In the genomic region with DNA sequence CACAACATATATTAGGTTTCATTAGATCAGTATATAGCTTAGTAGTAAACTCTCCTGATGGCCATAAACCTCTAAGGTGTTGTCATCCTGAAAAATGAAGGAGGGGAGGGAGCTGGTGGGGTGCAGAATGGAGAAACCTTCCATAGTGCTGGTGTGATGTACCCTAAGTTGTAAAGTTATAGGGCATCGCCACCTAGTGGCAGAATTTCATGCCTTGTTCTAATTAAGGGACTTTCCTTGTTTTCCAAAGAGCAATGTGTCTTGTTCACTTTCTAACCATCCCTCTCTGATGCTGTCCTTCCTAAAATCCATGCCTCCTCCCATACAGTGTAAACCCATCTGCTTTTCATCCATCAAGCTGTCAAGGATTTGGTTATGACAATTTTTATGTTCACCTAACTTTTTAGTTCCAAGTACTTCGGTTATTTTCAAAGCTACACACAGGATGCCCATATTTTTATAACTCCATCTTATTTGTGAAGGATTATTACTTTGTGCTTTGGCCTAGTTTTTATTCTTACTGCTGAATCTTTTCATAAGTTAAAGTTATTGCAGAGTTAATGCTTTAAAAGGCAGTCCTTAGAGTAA, we compare ENCODE assay signal across 8 cellular contexts. TPM values are rescaled to one million over a fixed set of nuclear protein-coding genes. Genes with fewer than 3 reads are reported as not detected.
DNase-seq lines count a peak whose midpoint lies in the region; ATAC-seq and TF ChIP-seq lines count a peak whose summit lies in the region.

No MANE protein-coding gene starts in this region.

- peaks cover 10% of the 10 kb centered on the region; the same call in 1 of the 2 replicates for H3K4me1 ChIP-seq in GM23248 (ENCODE audit: insufficient read depth)
- peaks cover under 1 to 18% (median 15%) of the 10 kb centered on the region in 4 donors for H3K4me1 ChIP-seq in esophagus muscularis mucosa

- no peak overlapping the region for H3K9ac ChIP-seq in GM23248

- no peak overlapping the region for H3K4me2 ChIP-seq in GM23248 (ENCODE audit: unreplicated experiment)

- in situ Hi-C loops in GM23248 (cut with MboI): no loop called here

- peaks cover 90% of the 10 kb centered on the region for H3K79me2 ChIP-seq in GM23248 (ENCODE audit: insufficient read depth)

- CTCF ChIA-PET in activated CD8-positive, alpha-beta memory T cell treated with anti-CD3 and anti-CD28 coated beads, Interleukin-2, amount 10 ng/mL, durations not matched to agents 7 days and 5 days (lab: Charles Lee): interaction anchor here (0.6 to 1.4 kb wide), 4 partner anchors 13 to 486 kb away, joined by 3 to 5 read pairs (median 4); no protein-coding TSS in a partner anchor

- peaks cover 16% of the 10 kb centered on the region for H3K4me1 Mint-ChIP-seq in activated CD8-positive, alpha-beta memory T cell treated with anti-CD3 and anti-CD28 coated beads, Interleukin-2, amount 10 ng/mL, durations not matched to agents 7 days and 5 days

- H3K27me3 ChIP-seq in GM23248 (replicated peaks; ENCODE audit: insufficient read depth) (no peaks in the 10 kb centered on the region), esophagus muscularis mucosa (no peaks in the 10 kb centered on the region)

- H4K20me1 ChIP-seq in GM23248 (ENCODE audit: insufficient read depth): no peaks in the 10 kb centered on the region

- no peak for TF ChIP-seq POLR2A in esophagus muscularis mucosa (IDR thresholded peaks at IDR 0.05; ENCODE audit: low read depth)

- 0 out of 2 replicates have a peak, but pooled peaks cover 4% of the 10 kb centered on the region for H3F3A ChIP-seq in GM23248 (ENCODE audit: insufficient read depth)

- H2AFZ ChIP-seq in GM23248: no peak overlapping the region

- intact Hi-C loops in esophagus muscularis mucosa (cut with DNase I): no loop called here

- no peaks in the 10 kb centered on the region for H3K27me3 Mint-ChIP-seq in activated CD8-positive, alpha-beta memory T cell treated with anti-CD3 and anti-CD28 coated beads, Interleukin-2, amount 10 ng/mL, durations not matched to agents 7 days and 5 days

- peaks cover 15% of the 10 kb centered on the region for H3K36me3 Mint-ChIP-seq in activated CD8-positive, alpha-beta memory T cell treated with anti-CD3 and anti-CD28 coated beads, Interleukin-2, amount 10 ng/mL, durations not matched to agents 7 days and 5 days

- peak; percentile 40 for ATAC-seq in activated CD8-positive, alpha-beta memory T cell treated with anti-CD3 and anti-CD28 coated beads, Interleukin-2, amount 10 ng/mL, durations not matched to agents 7 days and 5 days
- ATAC-seq in omental fat pad (ENCODE audit: low FRiP score): peak; percentile 72

- H3K27ac ChIP-seq in GM23248 (no peak overlapping the region), esophagus muscularis mucosa (replicated peaks in 1 of 4) (no peak overlapping the region)

- H3K4me3 Mint-ChIP-seq in activated CD8-positive, alpha-beta memory T cell treated with anti-CD3 and anti-CD28 coated beads, Interleukin-2, amount 10 ng/mL, durations not matched to agents 7 days and 5 days: no peak overlapping the region

- TF ChIP-seq CTCF in esophagus muscularis mucosa (IDR thresholded peaks at IDR 0.05) (peak; percentile 45 to 75 (median 57)), omental fat pad (IDR thresholded peaks at IDR 0.05) (no peak)

- TF ChIP-seq EP300 in esophagus muscularis mucosa (IDR thresholded peaks at IDR 0.05): no peak

- DNase-seq in DMS114 treated with DMSO at 0.1 percent for 48 hours (lab: John Stamatoyannopoulos, UW; ENCODE audit: unreplicated experiment) (peak; percentile 21), GM23248 (peak; percentile 48), NCI-H510A (lab: John Stamatoyannopoulos, UW) (peak; percentile 7), esophagus muscularis mucosa (ENCODE audit: extremely low spot score) (no peak), omental fat pad (ENCODE audit: low spot score) (peak; percentile 68), NCI-H1048 (lab: John Stamatoyannopoulos, UW) (no peak), cortex of kidney (lab: John Stamatoyannopoulos, UW) (no peak)
- DNase-seq in activated CD8-positive, alpha-beta memory T cell treated with anti-CD3 and anti-CD28 coated beads, Interleukin-2, amount 10 ng/mL, durations not matched to agents 7 days and 5 days: peak; percentile 62

- WGBS in GM23248 (ENCODE audit: low coverage in 1 of 2, low lambda C conversion rate in 2 of 2, missing lambda C conversion rate in 2 of 2), 2 experiments: 47 to 50% methylated on average over 2 of the region's 2 CpGs
- 46% methylated on average over 2 of the region's 2 CpGs for WGBS in esophagus muscularis mucosa

- H3K9me3 Mint-ChIP-seq in activated CD8-positive, alpha-beta memory T cell treated with anti-CD3 and anti-CD28 coated beads, Interleukin-2, amount 10 ng/mL, durations not matched to agents 7 days and 5 days (ENCODE audit: low read depth): no peaks in the 10 kb centered on the region

- no peak overlapping the region for H3K27ac Mint-ChIP-seq in activated CD8-positive, alpha-beta memory T cell treated with anti-CD3 and anti-CD28 coated beads, Interleukin-2, amount 10 ng/mL, durations not matched to agents 7 days and 5 days

- no peaks in the 10 kb centered on the region for H3K9me2 ChIP-seq in GM23248 (ENCODE audit: insufficient read depth)

- H3K4me3 ChIP-seq in GM23248 (no peak overlapping the region), esophagus muscularis mucosa (no peak overlapping the region)

- H3K36me3 ChIP-seq in GM23248 (ENCODE audit: low read depth) (no peaks in the 10 kb centered on the region), esophagus muscularis mucosa (peaks cover 0 to 4% (median 0%) of the 10 kb centered on the region in 4 donors)

- H3K9me3 ChIP-seq in GM23248 (ENCODE audit: low read depth) (no peaks in the 10 kb centered on the region), esophagus muscularis mucosa (no peaks in the 10 kb centered on the region)

RNA-seq across cellular contexts. Expression of a gene that starts 4.5 kb away (rescaled TPM):
- 8.5 and 8.7 TPM in 2 replicates for total RNA-seq in GM23248 (2014; rRNA removed; shearing (Covaris generic))
- 188 and 193 TPM in 2 replicates for polyA plus RNA-seq in GM23248 (2016; fragmentation: Nextera tagmentation; extraction: Ambion mirVana)
- total RNA-seq in activated CD8-positive, alpha-beta memory T cell treated with anti-CD3 and anti-CD28 coated beads, Interleukin-2, amount 10 ng/mL, durations not matched to agents 7 days and 5 days: 10 to 100 TPM; 30.4 to 40.1 TPM
- total RNA-seq in esophagus muscularis mucosa (10 to 100 TPM; 11.8 to 19.4 (median 18.7) TPM), omental fat pad (10 to 100 TPM in 2 of 4 donors, 1 to 10 TPM in 2; 7.7 to 12.6 (median 9.4) TPM)

Comparison
In these comparisons a context has a peak if more than half of its experiments do, and no peak if none do; other contexts are left out.
1. DNase-seq: peak in DMS114 treated with DMSO at 0.1 percent for 48 hours (single experiment), GM23248 (single experiment), NCI-H510A (single experiment), activated CD8-positive, alpha-beta memory T cell treated with anti-CD3 and anti-CD28 coated beads, Interleukin-2, amount 10 ng/mL, durations not matched to agents 7 days and 5 days (single experiment) and omental fat pad (single experiment); none in esophagus muscularis mucosa (single experiment), NCI-H1048 (single experiment) and cortex of kidney (single experiment).
2. CTCF ChIP-seq: peak in esophagus muscularis mucosa (3 of 3); none in omental fat pad (0 of 3).